In genomic region chr17:39393732-39394131, GRCh38 we compare ENCODE assay signal across 1 cellular context.
TF ChIP-seq lines count a peak whose summit lies in the region.

No MANE protein-coding gene starts in this region.

TF ChIP-seq in GM12878, 131 proteins besides CTCF, POLR2A, EP300 and RAD21:
- TF ChIP-seq HDAC6 (IDR thresholded peaks at IDR 0.05; ENCODE audit: unreplicated experiment) (no peak), RAD51 (IDR thresholded peaks at IDR 0.05) (no peak), JUNB (IDR thresholded peaks at IDR 0.05) (no peak), E2F4 (IDR thresholded peaks at IDR 0.05; ENCODE audit: low read depth, low read length) (no peak), ZBED1 (IDR thresholded peaks at IDR 0.05; ENCODE audit: borderline replicate concordance) (no peak)
